ENCODE assay signal across 27 cellular contexts in genomic region chr1:33608825-33609400, GRCh38.
"Had no signal": no experiment of that assay in that cellular context is flagged by ENCODE, and none has a peak within 500 bp of the region (broad histone marks: within the 10 kb centered on the region; RNA-seq: fewer than 3 reads in every experiment).

No MANE protein-coding gene starts in this region.

- H3K4me1 Mint-ChIP-seq: activated CD4-positive, alpha-beta T cell treated with anti-CD3 and anti-CD28 coated beads, Interleukin-2, amount 10 ng/mL, durations not matched to agents 24 days and 14 days had no signal

- H3K36me3 Mint-ChIP-seq: activated naive CD4-positive, alpha-beta T cell treated with anti-CD3 and anti-CD28 coated beads, Interleukin-2, amount 50 U/mL, for 72 hours had no signal

- H3K4me3 Mint-ChIP-seq: activated CD4-positive, alpha-beta T cell treated with anti-CD3 and anti-CD28 coated beads, Interleukin-2, amount 10 ng/mL, durations not matched to agents 24 days and 14 days; activated CD8-positive, alpha-beta T cell treated with anti-CD3 and anti-CD28 coated beads for 36 hours; activated naive CD4-positive, alpha-beta T cell treated with anti-CD3 and anti-CD28 coated beads for 36 hours; activated T-cell treated with anti-CD3 and anti-CD28 coated beads, Interleukin-2, amount 50 U/mL, for 4 hours; activated T-helper 1 cell treated with anti-CD3 and anti-CD28 coated beads, Interleukin-12 subunit alpha, Interleukin-12 subunit beta, Interleukin-2, Interleukin-4 antibody, amounts not matched to agents 30 ng/mL and 10 ng/mL and 1 ng/mL, durations not matched to agents 14 hours and 24 hours and 36 hours; T-helper 1 cell treated with Interleukin-12 subunit alpha and Interleukin-12 subunit beta and Interleukin-4 antibody, amounts not matched to agents 30 μg/mL and 1 μg/mL, for 36 hours; T-helper 2 cell treated with Interferon-gamma antibody and Interleukin-4, amounts not matched to agents 5 μg/mL and 100 μg/mL, for 36 hours had no signal

- DNase-seq: activated CD4-positive, alpha-beta T cell treated with anti-CD3 and anti-CD28 coated beads, Interleukin-2, amount 10 ng/mL, durations not matched to agents 24 days and 14 days; activated CD4-positive, alpha-beta T cell treated with anti-CD3 and anti-CD28 coated beads, Interleukin-2, amount 50 U/mL, for 4 hours; activated CD8-positive, alpha-beta T cell treated with anti-CD3 and anti-CD28 coated beads for 36 hours; activated gamma-delta T cell treated with Interleukin-2 at 50 U/mL for 16 hours; activated naive CD4-positive, alpha-beta T cell treated with anti-CD3 and anti-CD28 coated beads for 36 hours; activated T-cell treated with anti-CD3 and anti-CD28 coated beads, Interleukin-2, amount 50 U/mL, for 4 hours; adrenal gland; body of pancreas; Karpas-422; KBM-7; NCI-H1105; NCI-H1417 treated with DMSO at 0.1 percent for 48 hours; NCI-H187 treated with DMSO at 0.1 percent for 48 hours; NCI-H2081; NCI-H2171 treated with DMSO at 0.1 percent for 48 hours; NCI-H2227 treated with DMSO at 0.1 percent for 48 hours; NCI-H446; NCI-H526; NK-92 treated with Interleukin-12 subunit alpha and Interleukin-12 subunit beta, amount 100 ng/mL, for 24 hours; PC-3; RPMI8226; SHP77 treated with DMSO at 0.1 percent for 48 hours; SK-N-SH had no signal

- ATAC-seq: activated CD8-positive, alpha-beta T cell treated with anti-CD3 and anti-CD28 coated beads for 36 hours; activated naive CD4-positive, alpha-beta T cell treated with anti-CD3 and anti-CD28 coated beads, Interleukin-2, amount 50 U/mL, for 72 hours; activated T-cell treated with anti-CD3 and anti-CD28 coated beads, Interleukin-2, amount 50 U/mL, for 4 hours; body of pancreas; PC-3 had no signal

- H3K27ac Mint-ChIP-seq: activated CD4-positive, alpha-beta T cell treated with anti-CD3 and anti-CD28 coated beads, Interleukin-2, amount 10 ng/mL, durations not matched to agents 24 days and 14 days; activated CD8-positive, alpha-beta T cell treated with anti-CD3 and anti-CD28 coated beads for 36 hours; activated naive CD4-positive, alpha-beta T cell treated with anti-CD3 and anti-CD28 coated beads for 36 hours; activated naive CD4-positive, alpha-beta T cell treated with anti-CD3 and anti-CD28 coated beads, Interleukin-2, amount 50 U/mL, for 72 hours; activated T-helper 1 cell treated with anti-CD3 and anti-CD28 coated beads, Interleukin-12 subunit alpha, Interleukin-12 subunit beta, Interleukin-2, Interleukin-4 antibody, amounts not matched to agents 30 ng/mL and 10 ng/mL and 1 ng/mL, durations not matched to agents 14 hours and 24 hours and 36 hours; T-helper 1 cell treated with Interleukin-12 subunit alpha and Interleukin-12 subunit beta and Interleukin-4 antibody, amounts not matched to agents 30 μg/mL and 1 μg/mL, for 36 hours; T-helper 2 cell treated with Interferon-gamma antibody and Interleukin-4, amounts not matched to agents 5 μg/mL and 100 μg/mL, for 36 hours had no signal

- H3K9me3 Mint-ChIP-seq: activated CD4-positive, alpha-beta T cell treated with anti-CD3 and anti-CD28 coated beads, Interleukin-2, amount 10 ng/mL, durations not matched to agents 24 days and 14 days; activated CD8-positive, alpha-beta T cell treated with anti-CD3 and anti-CD28 coated beads for 36 hours; activated naive CD4-positive, alpha-beta T cell treated with anti-CD3 and anti-CD28 coated beads for 36 hours; activated naive CD4-positive, alpha-beta T cell treated with anti-CD3 and anti-CD28 coated beads, Interleukin-2, amount 50 U/mL, for 72 hours; activated T-cell treated with anti-CD3 and anti-CD28 coated beads, Interleukin-2, amount 50 U/mL, for 4 hours; activated T-helper 1 cell treated with anti-CD3 and anti-CD28 coated beads, Interleukin-12 subunit alpha, Interleukin-12 subunit beta, Interleukin-2, Interleukin-4 antibody, amounts not matched to agents 30 ng/mL and 10 ng/mL and 1 ng/mL, durations not matched to agents 14 hours and 24 hours and 36 hours; T-helper 1 cell treated with Interleukin-12 subunit alpha and Interleukin-12 subunit beta and Interleukin-4 antibody, amounts not matched to agents 30 μg/mL and 1 μg/mL, for 36 hours; T-helper 2 cell treated with Interferon-gamma antibody and Interleukin-4, amounts not matched to agents 5 μg/mL and 100 μg/mL, for 36 hours had no signal
